Comparison of ENCODE assay signal across 7 cellular contexts in the genomic region with DNA sequence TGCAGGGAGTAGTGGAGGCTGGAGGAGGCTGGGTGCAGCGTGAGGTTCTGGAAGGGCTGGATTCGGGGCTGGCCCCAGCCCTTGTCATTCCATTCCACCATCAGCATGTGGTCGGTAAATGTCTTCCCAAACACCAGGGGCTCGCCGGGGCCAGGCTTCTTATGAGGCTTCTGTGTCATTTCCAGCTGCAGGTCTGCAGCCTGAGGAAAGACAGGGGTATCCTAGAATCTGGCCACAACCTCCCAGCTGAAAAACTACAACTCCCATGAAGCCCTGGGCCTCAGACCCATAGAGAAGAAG. TPM values are rescaled to one million over a fixed set of nuclear protein-coding genes. Genes with fewer than 3 reads are reported as not detected.
DNase-seq lines count a peak whose midpoint lies in the region; ATAC-seq and TF ChIP-seq lines count a peak whose summit lies in the region.
"Had no signal": no experiment of that assay in that cellular context is flagged by ENCODE, and none has a peak within 500 bp of the region (broad histone marks: within the 10 kb centered on the region; RNA-seq: fewer than 3 reads in every experiment).

No MANE protein-coding gene starts in this region.

- TF ChIP-seq POLR2A in Peyer's patch (IDR thresholded peaks at IDR 0.05), result no peak

- no peaks in the 10 kb centered on the region for H3K36me3 Mint-ChIP-seq in osteocyte (ENCODE audit: unreplicated experiment)

- H3K4me3 ChIP-seq in Peyer's patch, result no peak overlapping the region

- H3K27ac Mint-ChIP-seq in osteocyte (ENCODE audit: unreplicated experiment), result no peak overlapping the region
- H3K27ac Mint-ChIP-seq: memory B cell had no signal

- no peak for ATAC-seq in HG02623 (IDR thresholded peaks at IDR 0.05; ENCODE audit: unreplicated experiment)

- no peaks in the 10 kb centered on the region for H3K36me3 ChIP-seq in Peyer's patch

- H3K27me3 ChIP-seq in Peyer's patch, result no peaks in the 10 kb centered on the region

- no peaks in the 10 kb centered on the region for H3K9me3 ChIP-seq in Peyer's patch

- DNase-seq in 8988T (peak; percentile 46), KBM-7 (peak; percentile 42), osteocyte (ENCODE audit: extremely low spot score, unreplicated experiment) (no peak), Peyer's patch (no peak)
- DNase-seq in effector CD8-positive, alpha-beta T cell (lab: John Stamatoyannopoulos, UW), result peak; percentile 12

- TF ChIP-seq CTCF in osteocyte (IDR thresholded peaks at IDR 0.05) (no peak), Peyer's patch (IDR thresholded peaks at IDR 0.05) (no peak)

- H3K4me1 ChIP-seq in Peyer's patch, result peaks cover 0 to 30% (median 4%) of the 10 kb centered on the region in 4 donors

- H3K9me3 Mint-ChIP-seq in osteocyte (ENCODE audit: unreplicated experiment), result no peaks in the 10 kb centered on the region
- H3K9me3 Mint-ChIP-seq: memory B cell had no signal

- no peaks in the 10 kb centered on the region for H3K27me3 Mint-ChIP-seq in osteocyte (ENCODE audit: unreplicated experiment)
- H3K27me3 Mint-ChIP-seq: memory B cell had no signal

- in situ Hi-C loops in KBM-7 (cut with MboI; ENCODE audit: low pct_unique_long_range_greater_than_20kb, low sequenced_read_pairs), result no loop called here

- H3K4me1 Mint-ChIP-seq in osteocyte (ENCODE audit: unreplicated experiment), result peaks cover 28% of the 10 kb centered on the region

- H3K27ac ChIP-seq in Peyer's patch, result peak overlapping the region in 1 of 4 donors; percentile 76

- no peak overlapping the region for H3K4me3 Mint-ChIP-seq in osteocyte (ENCODE audit: unreplicated experiment)
- H3K4me3 Mint-ChIP-seq: memory B cell had no signal

RNA-seq across cellular contexts. Expression of a gene that starts 4.4 kb away (rescaled TPM):
- total RNA-seq in osteocyte (48.5 and 50.5 TPM in 2 replicates), Peyer's patch (10 to 100 TPM; 22.4 to 53.6 (median 30.2) TPM)

RNA-seq across cellular contexts. Expression of a gene that starts 29.8 kb away (rescaled TPM):
- total RNA-seq in osteocyte, result 23.9 and 29.1 TPM in 2 replicates
- total RNA-seq in Peyer's patch, result 1 to 10 TPM in 3 of 4 donors, not detected in 1; 2.0 to 8.8 (median 2.8) TPM

RNA-seq across cellular contexts. Expression of a gene that starts 51.1 kb away (rescaled TPM):
- total RNA-seq in osteocyte, result not detected in 2 replicates
- not detected for total RNA-seq in Peyer's patch

RNA-seq across cellular contexts. Expression of a gene that starts 54.0 kb away (rescaled TPM):
- total RNA-seq in osteocyte, result 0.11 TPM in 1 of 2 replicates, not detected in the other
- total RNA-seq in Peyer's patch, result 1 to 10 TPM in 1 of 4 donors, under 1 TPM in 3; 0.38 to 1.2 (median 0.68) TPM

RNA-seq across cellular contexts. Expression of a gene that starts 59.8 kb away (rescaled TPM):
- total RNA-seq in osteocyte (not detected in 2 replicates), Peyer's patch (not detected)

Comparison
In these comparisons a context has a peak if more than half of its experiments do, and no peak if none do; other contexts are left out.
1. DNase-seq: peak in 8988T (single experiment), KBM-7 (single experiment) and effector CD8-positive, alpha-beta T cell (single experiment); none in osteocyte (single experiment) and Peyer's patch (0 of 3).